8 cellular contexts compared by ENCODE assay signal in genomic region chr7:129298268-129298893, GRCh38.
DNase-seq lines count a peak whose midpoint lies in the region; ATAC-seq and TF ChIP-seq lines count a peak whose summit lies in the region.

No MANE protein-coding gene starts in this region.

- no peaks in the 10 kb centered on the region for H3K4me1 ChIP-seq in mesenchymal stem cell (ENCODE audit: control insufficient read depth, insufficient read depth, low read depth, low read length)
- H3K4me1 ChIP-seq in thoracic aorta (ENCODE audit: control insufficient read depth in 1 of 2, low read depth in 2 of 2), result peaks cover 0 to 8% of the 10 kb centered on the region in 2 donors

- no peak overlapping the region for H2BK5ac ChIP-seq in mesenchymal stem cell (ENCODE audit: low read depth, low read length, poor library complexity, severe bottlenecking)

- H3K36me3 ChIP-seq in mesenchymal stem cell (ENCODE audit: control insufficient read depth in 1 of 2, insufficient read depth in 2 of 2, low read depth in 1 of 2, low read length in 2 of 2), result no peaks in the 10 kb centered on the region
- no peaks in the 10 kb centered on the region for H3K36me3 ChIP-seq in thoracic aorta

- no peak overlapping the region for H3K4ac ChIP-seq in mesenchymal stem cell (ENCODE audit: low read depth in 1 of 2, low read length in 2 of 2)

- no peak overlapping the region for H4K8ac ChIP-seq in mesenchymal stem cell (ENCODE audit: low read length)

- no peak overlapping the region for H3K4me2 ChIP-seq in mesenchymal stem cell (ENCODE audit: low read length, poor library complexity, severe bottlenecking)

- H2AFZ ChIP-seq in mesenchymal stem cell (ENCODE audit: low read depth, low read length), result no peak overlapping the region

- H3K14ac ChIP-seq in mesenchymal stem cell (ENCODE audit: low read length in 2 of 2), result no peak overlapping the region

- H3K4me3 ChIP-seq in mesenchymal stem cell (ENCODE audit: insufficient read depth in 1 of 2, low read depth in 1 of 2, low read length in 2 of 2), result no peak overlapping the region
- no peak overlapping the region for H3K4me3 ChIP-seq in thoracic aorta

- H3K27me3 ChIP-seq in mesenchymal stem cell (ENCODE audit: control insufficient read depth in 1 of 2, insufficient read depth in 1 of 2, low read length in 2 of 2) (no peaks in the 10 kb centered on the region), thoracic aorta (replicated peaks; ENCODE audit: insufficient read depth) (no peaks in the 10 kb centered on the region)

- no peak overlapping the region for H2BK120ac ChIP-seq in mesenchymal stem cell (ENCODE audit: low read depth, low read length)

- H3K27ac ChIP-seq in mesenchymal stem cell (ENCODE audit: low read length, poor library complexity, severe bottlenecking) (no peak overlapping the region), thoracic aorta (no peak overlapping the region)

- H3K9me3 ChIP-seq in mesenchymal stem cell (ENCODE audit: control insufficient read depth, low read length) (peaks cover 6% of the 10 kb centered on the region), thoracic aorta (no peaks in the 10 kb centered on the region)

- no peak overlapping the region for H2AK5ac ChIP-seq in mesenchymal stem cell (ENCODE audit: low read length, severe bottlenecking)

- DNase-seq in NCI-H2081 (lab: John Stamatoyannopoulos, UW), result peak; percentile 10 to 69
- DNase-seq in NCI-H2081 treated with DMSO at 0.1 percent for 48 hours (lab: John Stamatoyannopoulos, UW), result no peak
- DNase-seq in NCI-H1092 treated with DMSO at 0.1 percent for 48 hours (lab: John Stamatoyannopoulos, UW), result peak; percentile 55
- DNase-seq in activated CD4-positive, alpha-beta T cell treated with anti-CD3 and anti-CD28 coated beads for 1 hour, result peak; percentile 18
- DNase-seq in dermis blood vessel endothelial cell, result peak; percentile 75
- DNase-seq in mesenchymal stem cell, result peak; percentile 43
- DNase-seq in thoracic aorta (ENCODE audit: low spot score), result no peak

- TF ChIP-seq CTCF in thoracic aorta (IDR thresholded peaks at IDR 0.05), result peak; percentile 49

- no peak overlapping the region for H3K23ac ChIP-seq in mesenchymal stem cell (ENCODE audit: low read length in 2 of 2)

- H2BK15ac ChIP-seq in mesenchymal stem cell (ENCODE audit: low read depth, poor library complexity, severe bottlenecking), result no peak overlapping the region

- ATAC-seq in thoracic aorta (ENCODE audit: insufficient number of reproducible peaks, low FRiP score, low read depth), result no peak
- ATAC-seq in HG02840 (IDR thresholded peaks at IDR 0.05; ENCODE audit: low FRiP score, unreplicated experiment), result no peak

- H2BK12ac ChIP-seq in mesenchymal stem cell (ENCODE audit: low read length in 2 of 2), result no peak overlapping the region

- no peak overlapping the region for H4K91ac ChIP-seq in mesenchymal stem cell (ENCODE audit: low read length)

- peaks cover 3% of the 10 kb centered on the region for H3K79me1 ChIP-seq in mesenchymal stem cell (replicated peaks; ENCODE audit: low read length, poor library complexity, severe bottlenecking)

- no peak overlapping the region for H3K9ac ChIP-seq in mesenchymal stem cell (ENCODE audit: low read length)

- H3K18ac ChIP-seq in mesenchymal stem cell (ENCODE audit: low read depth in 1 of 2, low read length in 2 of 2), result no peak overlapping the region

- 80% methylated on average over 2 of the region's 3 CpGs for WGBS in mesenchymal stem cell

Comparison
In these comparisons a context has a peak if more than half of its experiments do, and no peak if none do; other contexts are left out.
1. DNase-seq: peak in NCI-H2081 (2 of 2), NCI-H1092 treated with DMSO at 0.1 percent for 48 hours (single experiment), activated CD4-positive, alpha-beta T cell treated with anti-CD3 and anti-CD28 coated beads for 1 hour (single experiment), dermis blood vessel endothelial cell (single experiment) and mesenchymal stem cell (single experiment); none in NCI-H2081 treated with DMSO at 0.1 percent for 48 hours (single experiment) and thoracic aorta (single experiment).